ENCODE assay signal across 7 cellular contexts in genomic region chr17:18186271-18186982, GRCh38. TPM values are rescaled to one million over a fixed set of nuclear protein-coding genes. Genes with fewer than 3 reads are reported as not detected.
A peak's percentile ranks its signal among the peaks of the same experiment; 100 is the strongest.
DNase-seq lines count a peak whose midpoint lies in the region; ATAC-seq, FAIRE-seq and TF ChIP-seq lines count a peak whose summit lies in the region.

No MANE protein-coding gene starts in this region.

- peak overlapping the region; percentile 50 for H3K27ac Mint-ChIP-seq in activated CD4-positive, alpha-beta memory T cell treated with anti-CD3 and anti-CD28 coated beads, Interleukin-2, amount 10 ng/mL, durations not matched to agents 7 days and 5 days
- H3K27ac Mint-ChIP-seq in glutamatergic neuron (ENCODE audit: unreplicated experiment), result peak overlapping the region; percentile 53
- H3K27ac Mint-ChIP-seq in stimulated activated naive B cell treated with anti-CD40 and anti-IgM and Interleukin-4, amounts not matched to agents 10 μg/mL and 1 μg/mL and 100 μg/mL, for 72 hours, result peak overlapping the region; percentile 76

- no peaks in the 10 kb centered on the region for H3K27me3 Mint-ChIP-seq in activated CD4-positive, alpha-beta memory T cell treated with anti-CD3 and anti-CD28 coated beads, Interleukin-2, amount 10 ng/mL, durations not matched to agents 7 days and 5 days
- H3K27me3 Mint-ChIP-seq in glutamatergic neuron (ENCODE audit: unreplicated experiment), result peaks cover 4% of the 10 kb centered on the region
- H3K27me3 Mint-ChIP-seq in stimulated activated naive B cell treated with anti-CD40 and anti-IgM and Interleukin-4, amounts not matched to agents 10 μg/mL and 1 μg/mL and 100 μg/mL, for 72 hours, result no peaks in the 10 kb centered on the region

- CTCF ChIA-PET in HEK293 (lab: Yijun Ruan, JAX), result interaction anchor here (1.1 to 1.9 kb wide), 4 partner anchors 10 to 46 kb away, joined by 3 to 7 read pairs (median 4); no protein-coding TSS in a partner anchor
- CTCF ChIA-PET in activated CD4-positive, alpha-beta memory T cell treated with anti-CD3 and anti-CD28 coated beads, Interleukin-2, amount 10 ng/mL, durations not matched to agents 7 days and 5 days (lab: Charles Lee), result interaction anchor here (1.5 kb wide), 2 partner anchors 12 to 44 kb away, joined by 3 read pairs; no protein-coding TSS in a partner anchor

- POLR2A ChIA-PET in HEK293 (lab: Yijun Ruan, JAX), result interaction anchor here (0.9 kb wide), 1 partner anchor 31 kb away, joined by 3 read pairs; no protein-coding TSS in a partner anchor
- POLR2A ChIA-PET in activated CD4-positive, alpha-beta memory T cell treated with anti-CD3 and anti-CD28 coated beads, Interleukin-2, amount 10 ng/mL, durations not matched to agents 7 days and 5 days (lab: Charles Lee), result interaction anchor here (0.9 to 1.4 kb wide), 4 partner anchors 11 to 44 kb away, joined by 3 to 4 read pairs (median 4); no protein-coding TSS in a partner anchor

- H3K9me3 Mint-ChIP-seq in activated CD4-positive, alpha-beta memory T cell treated with anti-CD3 and anti-CD28 coated beads, Interleukin-2, amount 10 ng/mL, durations not matched to agents 7 days and 5 days, result no peaks in the 10 kb centered on the region
- H3K9me3 Mint-ChIP-seq in glutamatergic neuron (ENCODE audit: unreplicated experiment), result peaks cover 7% of the 10 kb centered on the region
- H3K9me3 Mint-ChIP-seq in stimulated activated naive B cell treated with anti-CD40 and anti-IgM and Interleukin-4, amounts not matched to agents 10 μg/mL and 1 μg/mL and 100 μg/mL, for 72 hours, result no peaks in the 10 kb centered on the region

- peak overlapping the region; percentile 94 for H3K27ac ChIP-seq in HEK293 (ENCODE audit: extremely low read depth, low read depth, low read length)

- H3K9me3 ChIP-seq in HEK293 (ENCODE audit: control insufficient read depth, insufficient read depth, low read depth, low read length), result no peaks in the 10 kb centered on the region

- no peak for DNase-seq in activated CD4-positive, alpha-beta memory T cell treated with anti-CD3 and anti-CD28 coated beads, Interleukin-2, amount 10 ng/mL, durations not matched to agents 7 days and 5 days
- DNase-seq in glutamatergic neuron (no peak), NCI-H2081 (lab: John Stamatoyannopoulos, UW) (no peak), RCC 7860 (ENCODE audit: low spot score) (no peak), T1000 (lab: John Stamatoyannopoulos, UW) (no peak)
- DNase-seq in stimulated activated naive B cell treated with anti-CD40 and anti-IgM and Interleukin-4, amounts not matched to agents 10 μg/mL and 1 μg/mL and 100 μg/mL, for 72 hours, result no peak

- H3K4me1 Mint-ChIP-seq in activated CD4-positive, alpha-beta memory T cell treated with anti-CD3 and anti-CD28 coated beads, Interleukin-2, amount 10 ng/mL, durations not matched to agents 7 days and 5 days, result peaks cover 61% of the 10 kb centered on the region
- peaks cover 21% of the 10 kb centered on the region for H3K4me1 Mint-ChIP-seq in glutamatergic neuron (ENCODE audit: low read depth, unreplicated experiment)
- H3K4me1 Mint-ChIP-seq in stimulated activated naive B cell treated with anti-CD40 and anti-IgM and Interleukin-4, amounts not matched to agents 10 μg/mL and 1 μg/mL and 100 μg/mL, for 72 hours, result peaks cover 46 to 80% of the 10 kb centered on the region in 2 donors

- H3K4me3 ChIP-seq in HEK293 (ENCODE audit: low read depth, low read length), result peak overlapping the region; percentile 59

- H3K36me3 ChIP-seq in HEK293 (ENCODE audit: control insufficient read depth in 2 of 2, insufficient read depth in 1 of 2, low read length in 2 of 2), result peaks cover 23 to 61% of the 10 kb centered on the region in 2 experiments; a peak in 2 of 3 replicates

- peak overlapping the region; percentile 94 for H3K4me3 Mint-ChIP-seq in activated CD4-positive, alpha-beta memory T cell treated with anti-CD3 and anti-CD28 coated beads, Interleukin-2, amount 10 ng/mL, durations not matched to agents 7 days and 5 days
- peak overlapping the region; percentile 87 for H3K4me3 Mint-ChIP-seq in glutamatergic neuron (ENCODE audit: unreplicated experiment)
- H3K4me3 Mint-ChIP-seq in stimulated activated naive B cell treated with anti-CD40 and anti-IgM and Interleukin-4, amounts not matched to agents 10 μg/mL and 1 μg/mL and 100 μg/mL, for 72 hours, result peak overlapping the region; percentile 85 to 87

- TF ChIP-seq CTCF in HEK293 (tag by site-specific recombination; IDR thresholded peaks at IDR 0.05), result no peak
- no peak for TF ChIP-seq CTCF in glutamatergic neuron (IDR thresholded peaks at IDR 0.05; ENCODE audit: partially characterized antibody, unreplicated experiment)

- peaks cover 60% of the 10 kb centered on the region for H3K36me3 Mint-ChIP-seq in activated CD4-positive, alpha-beta memory T cell treated with anti-CD3 and anti-CD28 coated beads, Interleukin-2, amount 10 ng/mL, durations not matched to agents 7 days and 5 days (ENCODE audit: low read depth)
- H3K36me3 Mint-ChIP-seq in glutamatergic neuron (ENCODE audit: unreplicated experiment), result no peaks in the 10 kb centered on the region
- H3K36me3 Mint-ChIP-seq in stimulated activated naive B cell treated with anti-CD40 and anti-IgM and Interleukin-4, amounts not matched to agents 10 μg/mL and 1 μg/mL and 100 μg/mL, for 72 hours, result peaks cover 36 to 45% of the 10 kb centered on the region in 2 donors

- FAIRE-seq in RCC 7860 (lab: Jason Lieb, UNC), result no peak

- peaks cover 42% of the 10 kb centered on the region for H3K4me1 ChIP-seq in HEK293 (ENCODE audit: control insufficient read depth, insufficient read depth, low read length)

- ATAC-seq in stimulated activated naive B cell treated with anti-CD40 and anti-IgM and Interleukin-4, amounts not matched to agents 10 μg/mL and 1 μg/mL and 100 μg/mL, for 72 hours (replicated peaks), result no peak

TF ChIP-seq in HEK293, 187 proteins besides CTCF, POLR2A, EP300 and RAD21:
- no peak for TF ChIP-seq ZNF585B (tag by site-specific recombination; IDR thresholded peaks at IDR 0.05)
- peak; percentile 32; the same call in 1 of the 2 replicates for TF ChIP-seq GLIS1 (tag by site-specific recombination; IDR thresholded peaks at IDR 0.05)
- no peak for TF ChIP-seq ZNF416 (tag by site-specific recombination; IDR thresholded peaks at IDR 0.05)
- peak; percentile 31; the same call in 1 of the 2 replicates for TF ChIP-seq KLF10 (tag by site-specific recombination; IDR thresholded peaks at IDR 0.05)
- peak; percentile 40 for TF ChIP-seq ZFHX2 (tag by site-specific recombination; conservative IDR thresholded peaks at IDR 0.05)
- TF ChIP-seq ZNF629 (tag by site-specific recombination; IDR thresholded peaks at IDR 0.05), result 0 out of 2 replicates have a peak, but pooled peaks have one; percentile 6
- TF ChIP-seq ZNF366 (tag by site-specific recombination; conservative IDR thresholded peaks at IDR 0.05), result 0 out of 2 replicates have a peak, but pooled peaks have one; percentile 6

RNA-seq across cellular contexts. Expression of gene ALKBH5, which starts 2.8 kb away (rescaled TPM):
- total RNA-seq in activated CD4-positive, alpha-beta memory T cell treated with anti-CD3 and anti-CD28 coated beads, Interleukin-2, amount 10 ng/mL, durations not matched to agents 7 days and 5 days, result 100 to 1,000 TPM; 118 to 125 TPM
- total RNA-seq in glutamatergic neuron (ENCODE audit: unreplicated experiment), result 62.7 TPM

RNA-seq across cellular contexts. Expression of gene LLGL1, which starts 39.0 kb away (rescaled TPM):
- 10 to 100 TPM; 22.8 to 22.9 TPM for total RNA-seq in activated CD4-positive, alpha-beta memory T cell treated with anti-CD3 and anti-CD28 coated beads, Interleukin-2, amount 10 ng/mL, durations not matched to agents 7 days and 5 days
- total RNA-seq in glutamatergic neuron (ENCODE audit: unreplicated experiment), result 84.6 TPM
